1 cellular context compared by ENCODE assay signal in the genomic region with DNA sequence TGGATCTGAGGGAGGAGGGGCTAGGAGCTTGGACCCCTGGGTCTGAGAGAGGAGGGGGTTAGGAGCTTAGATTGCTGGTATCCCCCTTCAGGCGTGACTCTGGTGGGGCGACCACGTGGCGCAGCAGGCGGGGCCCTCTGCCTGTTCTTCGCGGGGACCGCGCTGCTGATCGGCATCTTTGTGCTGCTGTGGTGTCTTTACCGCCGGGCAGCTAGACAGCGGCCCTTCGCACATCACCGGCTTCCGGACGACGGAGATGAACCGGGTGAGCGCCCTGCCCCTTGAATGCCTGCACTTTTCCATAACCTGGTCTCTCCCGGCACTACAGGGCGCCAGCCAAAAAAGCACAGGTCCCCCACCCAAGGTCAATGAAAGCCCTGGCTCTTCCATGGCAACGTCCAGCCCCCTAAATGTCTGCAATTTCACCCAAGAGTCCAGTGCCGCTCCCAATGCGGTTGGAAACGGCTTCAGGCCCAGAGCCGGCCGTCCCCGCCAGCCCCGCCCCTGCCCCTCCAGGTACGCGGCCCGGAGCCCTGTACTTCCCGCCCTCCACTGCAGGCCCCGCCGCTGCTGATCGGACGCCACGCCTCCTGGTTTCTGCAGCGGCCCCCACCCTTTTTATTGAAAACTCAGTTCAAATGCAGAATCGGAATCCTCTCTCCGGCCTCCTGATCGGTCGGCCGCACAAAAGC.
A peak's percentile ranks its signal among the peaks of the same experiment; 100 is the strongest.
TF ChIP-seq lines count a peak whose summit lies in the region.

No MANE protein-coding gene starts in this region.

TF ChIP-seq in K562, 482 proteins besides CTCF, POLR2A, EP300 and RAD21 (continued from another document and continues in another):
- TF ChIP-seq MGA (IDR thresholded peaks at IDR 0.05) (peak; percentile 94), USF1 (CRISPR knock-in tag; IDR thresholded peaks at IDR 0.05) (peak; percentile 78), ZNF354B (CRISPR knock-in tag; IDR thresholded peaks at IDR 0.05) (no peak), DEAF1 (CRISPR knock-in tag; IDR thresholded peaks at IDR 0.05) (no peak), HMG20B (CRISPR knock-in tag; IDR thresholded peaks at IDR 0.05) (no peak), TCF7 (IDR thresholded peaks at IDR 0.05; ENCODE audit: borderline replicate concordance) (no peak), KLF13 (tag; IDR thresholded peaks at IDR 0.05; ENCODE audit: borderline replicate concordance, low read depth) (no peak), MAZ (CRISPR knock-in tag; conservative IDR thresholded peaks at IDR 0.05 in 1 of 2, IDR thresholded peaks at IDR 0.05 in 1 of 2) (no peak; a peak in 1 of 4 replicates), SFPQ (IDR thresholded peaks at IDR 0.05; ENCODE audit: low read depth, low read length) (no peak), SNIP1 (IDR thresholded peaks at IDR 0.05; ENCODE audit: low read depth) (no peak), HDGF (IDR thresholded peaks at IDR 0.05) (no peak), CBFB (CRISPR knock-in tag; IDR thresholded peaks at IDR 0.05) (no peak), EHMT2 (IDR thresholded peaks at IDR 0.05) (no peak), SREBF2 (CRISPR knock-in tag; IDR thresholded peaks at IDR 0.05) (no peak), BRD9 (IDR thresholded peaks at IDR 0.05; ENCODE audit: low read depth, partially characterized antibody) (no peak), YBX1 (IDR thresholded peaks at IDR 0.05) (no peak), NCOR1 (IDR thresholded peaks at IDR 0.05) (no peak), JUND (IDR thresholded peaks at IDR 0.05; ENCODE audit: borderline replicate concordance, low read depth, low read length) (no peak), JUND (tag; IDR thresholded peaks at IDR 0.05; ENCODE audit: borderline replicate concordance, low read depth, low read length) (no peak), EGR1 (conservative IDR thresholded peaks at IDR 0.05) (no peak), SMAD1 (IDR thresholded peaks at IDR 0.05; ENCODE audit: low read depth, low read length, partially characterized antibody) (no peak), ATF3 (IDR thresholded peaks at IDR 0.05) (no peak), ATF3 (CRISPR knock-in tag; conservative IDR thresholded peaks at IDR 0.05) (no peak), ZFP1 (CRISPR knock-in tag; IDR thresholded peaks at IDR 0.05) (no peak)
- TF ChIP-seq, protein P1, sequence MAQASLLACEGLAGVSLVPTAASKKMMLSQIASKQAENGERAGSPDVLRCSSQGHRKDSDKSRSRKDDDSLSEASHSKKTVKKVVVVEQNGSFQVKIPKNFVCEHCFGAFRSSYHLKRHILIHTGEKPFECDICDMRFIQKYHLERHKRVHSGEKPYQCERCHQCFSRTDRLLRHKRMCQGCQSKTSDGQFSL (CRISPR knock-in tag; IDR thresholded peaks at IDR 0.05): 0 out of 2 replicates have a peak, but pooled peaks have one; percentile 18
- TF ChIP-seq, protein P1 (tag; IDR thresholded peaks at IDR 0.05): no peak
- TF ChIP-seq, protein P2, sequence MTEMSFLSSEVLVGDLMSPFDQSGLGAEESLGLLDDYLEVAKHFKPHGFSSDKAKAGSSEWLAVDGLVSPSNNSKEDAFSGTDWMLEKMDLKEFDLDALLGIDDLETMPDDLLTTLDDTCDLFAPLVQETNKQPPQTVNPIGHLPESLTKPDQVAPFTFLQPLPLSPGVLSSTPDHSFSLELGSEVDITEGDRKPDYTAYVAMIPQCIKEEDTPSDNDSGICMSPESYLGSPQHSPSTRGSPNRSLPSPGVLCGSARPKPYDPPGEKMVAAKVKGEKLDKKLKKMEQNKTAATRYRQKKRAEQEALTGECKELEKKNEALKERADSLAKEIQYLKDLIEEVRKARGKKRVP (CRISPR knock-in tag; IDR thresholded peaks at IDR 0.05): no peak
- TF ChIP-seq, protein P3, sequence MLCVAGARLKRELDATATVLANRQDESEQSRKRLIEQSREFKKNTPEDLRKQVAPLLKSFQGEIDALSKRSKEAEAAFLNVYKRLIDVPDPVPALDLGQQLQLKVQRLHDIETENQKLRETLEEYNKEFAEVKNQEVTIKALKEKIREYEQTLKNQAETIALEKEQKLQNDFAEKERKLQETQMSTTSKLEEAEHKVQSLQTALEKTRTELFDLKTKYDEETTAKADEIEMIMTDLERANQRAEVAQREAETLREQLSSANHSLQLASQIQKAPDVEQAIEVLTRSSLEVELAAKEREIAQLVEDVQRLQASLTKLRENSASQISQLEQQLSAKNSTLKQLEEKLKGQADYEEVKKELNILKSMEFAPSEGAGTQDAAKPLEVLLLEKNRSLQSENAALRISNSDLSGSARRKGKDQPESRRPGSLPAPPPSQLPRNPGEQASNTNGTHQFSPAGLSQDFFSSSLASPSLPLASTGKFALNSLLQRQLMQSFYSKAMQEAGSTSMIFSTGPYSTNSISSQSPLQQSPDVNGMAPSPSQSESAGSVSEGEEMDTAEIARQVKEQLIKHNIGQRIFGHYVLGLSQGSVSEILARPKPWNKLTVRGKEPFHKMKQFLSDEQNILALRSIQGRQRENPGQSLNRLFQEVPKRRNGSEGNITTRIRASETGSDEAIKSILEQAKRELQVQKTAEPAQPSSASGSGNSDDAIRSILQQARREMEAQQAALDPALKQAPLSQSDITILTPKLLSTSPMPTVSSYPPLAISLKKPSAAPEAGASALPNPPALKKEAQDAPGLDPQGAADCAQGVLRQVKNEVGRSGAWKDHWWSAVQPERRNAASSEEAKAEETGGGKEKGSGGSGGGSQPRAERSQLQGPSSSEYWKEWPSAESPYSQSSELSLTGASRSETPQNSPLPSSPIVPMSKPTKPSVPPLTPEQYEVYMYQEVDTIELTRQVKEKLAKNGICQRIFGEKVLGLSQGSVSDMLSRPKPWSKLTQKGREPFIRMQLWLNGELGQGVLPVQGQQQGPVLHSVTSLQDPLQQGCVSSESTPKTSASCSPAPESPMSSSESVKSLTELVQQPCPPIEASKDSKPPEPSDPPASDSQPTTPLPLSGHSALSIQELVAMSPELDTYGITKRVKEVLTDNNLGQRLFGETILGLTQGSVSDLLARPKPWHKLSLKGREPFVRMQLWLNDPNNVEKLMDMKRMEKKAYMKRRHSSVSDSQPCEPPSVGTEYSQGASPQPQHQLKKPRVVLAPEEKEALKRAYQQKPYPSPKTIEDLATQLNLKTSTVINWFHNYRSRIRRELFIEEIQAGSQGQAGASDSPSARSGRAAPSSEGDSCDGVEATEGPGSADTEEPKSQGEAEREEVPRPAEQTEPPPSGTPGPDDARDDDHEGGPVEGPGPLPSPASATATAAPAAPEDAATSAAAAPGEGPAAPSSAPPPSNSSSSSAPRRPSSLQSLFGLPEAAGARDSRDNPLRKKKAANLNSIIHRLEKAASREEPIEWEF (CRISPR knock-in tag; IDR thresholded peaks at IDR 0.05): no peak
